Comparison of ENCODE assay signal across 8 cellular contexts in genomic region chr2:65056990-65057375, GRCh38. TPM values are rescaled to one million over a fixed set of nuclear protein-coding genes. Genes with fewer than 3 reads are reported as not detected.
DNase-seq lines count a peak whose midpoint lies in the region; ATAC-seq and TF ChIP-seq lines count a peak whose summit lies in the region.

No MANE protein-coding gene starts in this region.

- H3K4me1 ChIP-seq in hepatocyte (ENCODE audit: insufficient read depth): no peaks in the 10 kb centered on the region
- peaks cover 40 to 90% (median 71%) of the 10 kb centered on the region in 6 donors for H3K4me1 ChIP-seq in spleen

- no peaks in the 10 kb centered on the region for H3K36me3 Mint-ChIP-seq in HFFc6 (ENCODE audit: low read depth)
- H3K36me3 Mint-ChIP-seq in activated CD8-positive, alpha-beta T cell treated with anti-CD3 and anti-CD28 coated beads, Interleukin-2, amount 10 ng/mL, durations not matched to agents 7 days and 5 days (ENCODE audit: low read depth): peaks cover 1% of the 10 kb centered on the region

- H3K27me3 Mint-ChIP-seq in HFFc6 (ENCODE audit: insufficient read depth): peaks cover 1% of the 10 kb centered on the region
- no peaks in the 10 kb centered on the region for H3K27me3 Mint-ChIP-seq in activated CD8-positive, alpha-beta T cell treated with anti-CD3 and anti-CD28 coated beads, Interleukin-2, amount 10 ng/mL, durations not matched to agents 7 days and 5 days (ENCODE audit: low read depth)

- H3K4me1 Mint-ChIP-seq in HFFc6 (ENCODE audit: low read depth): peaks cover 25% of the 10 kb centered on the region
- H3K4me1 Mint-ChIP-seq in activated CD8-positive, alpha-beta T cell treated with anti-CD3 and anti-CD28 coated beads, Interleukin-2, amount 10 ng/mL, durations not matched to agents 7 days and 5 days (ENCODE audit: low read depth): peaks cover 57% of the 10 kb centered on the region

- intact Hi-C loops in spleen (cut with DNase I; ENCODE audit: low total_unique reads): no loop called here

- POLR2A ChIA-PET in activated CD8-positive, alpha-beta T cell treated with anti-CD3 and anti-CD28 coated beads, Interleukin-2, amount 10 ng/mL, durations not matched to agents 7 days and 5 days (lab: Charles Lee): interaction anchor here (0.6 to 4.8 kb wide), 5 partner anchors 15 to 170 kb away, joined by 3 to 21 read pairs (median 3); partner anchors contain the start of genes ACTR2 and RAB1A

- CTCF ChIA-PET in activated CD8-positive, alpha-beta T cell treated with anti-CD3 and anti-CD28 coated beads, Interleukin-2, amount 10 ng/mL, durations not matched to agents 7 days and 5 days (lab: Charles Lee): interaction anchor here (1.0 to 3.5 kb wide), 5 partner anchors 32 to 142 kb away, joined by 3 to 22 read pairs (median 4); partner anchors contain the start of gene RAB1A

- peak overlapping the region; percentile 38 for H2AFZ ChIP-seq in hepatocyte

- no peak for TF ChIP-seq POLR2A in spleen (IDR thresholded peaks at IDR 0.05)

- H3K9me2 ChIP-seq in hepatocyte (replicated peaks; ENCODE audit: insufficient read depth): no peaks in the 10 kb centered on the region

- 15% methylated on average over 9 of the region's 9 CpGs for WGBS in hepatocyte (ENCODE audit: low lambda C conversion rate, missing lambda C conversion rate)
- WGBS in spleen, 5 donors: 1 to 6% (median 4%) methylated on average over 9 of the region's 9 CpGs

- no peaks in the 10 kb centered on the region for H3K36me3 ChIP-seq in hepatocyte (replicated peaks; ENCODE audit: insufficient read depth, low read depth)
- no peaks in the 10 kb centered on the region for H3K36me3 ChIP-seq in spleen

- peak overlapping the region; percentile 78 for H3K27ac Mint-ChIP-seq in HFFc6
- H3K27ac Mint-ChIP-seq in activated CD8-positive, alpha-beta T cell treated with anti-CD3 and anti-CD28 coated beads, Interleukin-2, amount 10 ng/mL, durations not matched to agents 7 days and 5 days: peak overlapping the region; percentile 85

- H3K27me3 ChIP-seq in hepatocyte: no peaks in the 10 kb centered on the region
- H3K27me3 ChIP-seq in spleen (replicated peaks in 1 of 7): no peaks in the 10 kb centered on the region

- ATAC-seq in activated CD8-positive, alpha-beta T cell treated with anti-CD3 and anti-CD28 coated beads, Interleukin-2, amount 10 ng/mL, durations not matched to agents 7 days and 5 days: no peak
- ATAC-seq in HG03280 (IDR thresholded peaks at IDR 0.05; ENCODE audit: unreplicated experiment): no peak
- no peak for ATAC-seq in GM18517 (IDR thresholded peaks at IDR 0.05; ENCODE audit: unreplicated experiment)
- no peak for ATAC-seq in GM19397 (IDR thresholded peaks at IDR 0.05; ENCODE audit: unreplicated experiment)

- peaks cover 5% of the 10 kb centered on the region for H4K20me1 ChIP-seq in hepatocyte (ENCODE audit: insufficient read depth, poor library complexity, severe bottlenecking)

- H3K4me3 Mint-ChIP-seq in HFFc6: peak overlapping the region; percentile 90
- peak overlapping the region; percentile 84 for H3K4me3 Mint-ChIP-seq in activated CD8-positive, alpha-beta T cell treated with anti-CD3 and anti-CD28 coated beads, Interleukin-2, amount 10 ng/mL, durations not matched to agents 7 days and 5 days

- DNase-seq in HFFc6 (no peak), hepatocyte (ENCODE audit: low spot score) (no peak), spleen (no peak), hepatic stellate cell (ENCODE audit: low spot score) (no peak)
- no peak for DNase-seq in activated CD8-positive, alpha-beta T cell treated with anti-CD3 and anti-CD28 coated beads, Interleukin-2, amount 10 ng/mL, durations not matched to agents 7 days and 5 days

- H3K4me3 ChIP-seq in hepatocyte: peak overlapping the region; percentile 89
- H3K4me3 ChIP-seq in spleen: peak overlapping the region; percentile 70 to 99 (median 94)

- peaks cover 52% of the 10 kb centered on the region for H3K79me2 ChIP-seq in hepatocyte

- H3K27ac ChIP-seq in hepatocyte: peak overlapping the region; percentile 54
- peak overlapping the region; percentile 80 to 93 (median 91) for H3K27ac ChIP-seq in spleen

- peak overlapping the region; percentile 91 for H3K4me2 ChIP-seq in hepatocyte

- no peaks in the 10 kb centered on the region for H3K9me3 Mint-ChIP-seq in HFFc6
- no peaks in the 10 kb centered on the region for H3K9me3 Mint-ChIP-seq in activated CD8-positive, alpha-beta T cell treated with anti-CD3 and anti-CD28 coated beads, Interleukin-2, amount 10 ng/mL, durations not matched to agents 7 days and 5 days (ENCODE audit: insufficient read depth)

- H3K9me3 ChIP-seq in hepatocyte (ENCODE audit: low read depth): no peaks in the 10 kb centered on the region
- H3K9me3 ChIP-seq in spleen: no peaks in the 10 kb centered on the region

- TF ChIP-seq CTCF in HFFc6 (IDR thresholded peaks at IDR 0.05) (no peak), hepatocyte (IDR thresholded peaks at IDR 0.05; ENCODE audit: poor library complexity) (no peak), spleen (IDR thresholded peaks at IDR 0.05 in 8 of 11, conservative IDR thresholded peaks at IDR 0.05 in 3 of 11) (no peak)

RNA-seq across cellular contexts. Expression of gene CEP68, which starts 0.8 kb away (rescaled TPM):
- total RNA-seq in HFFc6 (2021; fragmentation: NEBNext Ultra II Directional; extraction: Animal tissue kit (Norgen Biotek cat#: 25700)): 1 to 10 TPM; 5.7 to 9.7 (median 7.1) TPM
- 1 to 10 TPM; 8.1 to 9.7 TPM for total RNA-seq in activated CD8-positive, alpha-beta T cell treated with anti-CD3 and anti-CD28 coated beads, Interleukin-2, amount 10 ng/mL, durations not matched to agents 7 days and 5 days
- total RNA-seq in hepatocyte (7.6 and 8.2 TPM in 2 replicates), spleen (10 to 100 TPM; 16.6 to 26.7 (median 22.2) TPM)
- polyA plus RNA-seq in hepatocyte (9.4 and 9.8 TPM in 2 replicates), spleen (1 to 10 TPM; 5.2 to 7.0 (median 5.7) TPM)
